17 cellular contexts compared by ENCODE assay signal in the genomic region with DNA sequence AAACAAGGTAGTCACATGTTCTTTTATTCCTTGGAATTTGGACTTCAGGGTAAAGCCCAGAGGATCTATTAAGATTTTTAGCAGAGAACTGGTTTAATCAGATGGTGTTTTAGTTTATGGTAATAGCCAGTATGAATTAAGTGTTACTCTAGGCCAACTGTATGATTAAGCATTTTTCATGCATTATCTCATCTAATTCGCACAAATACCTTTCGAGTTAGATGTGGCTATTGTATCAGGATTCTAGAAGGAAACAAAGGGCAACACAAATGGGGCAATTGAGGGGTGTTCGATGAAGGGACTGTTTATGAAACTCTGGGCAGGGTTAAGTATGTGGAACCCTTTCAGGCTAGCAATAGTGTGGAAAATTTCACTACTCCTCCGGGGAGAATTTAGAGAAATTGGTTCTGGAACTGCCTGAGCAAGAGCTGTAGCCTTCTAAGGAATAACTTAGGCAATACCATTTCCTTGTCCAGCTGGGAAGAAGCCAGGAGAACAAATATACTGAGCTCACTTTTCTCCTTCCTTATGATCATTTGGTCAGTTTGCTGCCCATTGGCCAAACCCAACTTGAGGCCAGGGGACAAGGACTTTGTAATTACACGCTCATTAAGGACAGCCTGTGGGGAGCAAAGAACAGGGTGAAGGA.
A peak's percentile ranks its signal among the peaks of the same experiment; 100 is the strongest.
DNase-seq lines count a peak whose midpoint lies in the region; ATAC-seq and TF ChIP-seq lines count a peak whose summit lies in the region.
"Had no signal": no experiment of that assay in that cellular context is flagged by ENCODE, and none has a peak within 500 bp of the region (broad histone marks: within the 10 kb centered on the region; RNA-seq: fewer than 3 reads in every experiment).

No MANE protein-coding gene starts in this region.

- no peaks in the 10 kb centered on the region for H3K79me2 ChIP-seq in OCI-LY7 (ENCODE audit: insufficient read depth, low read depth, low read length)

- H3K36me3 ChIP-seq in A673 (ENCODE audit: insufficient read depth, low read length, poor library complexity, severe bottlenecking) (no peaks in the 10 kb centered on the region), OCI-LY7 (ENCODE audit: insufficient read depth, low read length) (0 out of 2 replicates have a peak, but pooled peaks cover 4% of the 10 kb centered on the region)
- H3K36me3 ChIP-seq: esophagus squamous epithelium, prostate gland, vagina had no signal

- no peaks in the 10 kb centered on the region for H3K9me2 ChIP-seq in OCI-LY7 (ENCODE audit: insufficient read depth, low read length)

- ATAC-seq in left cardiac atrium = peak; percentile 59 to 89
- no peak for ATAC-seq in activated CD4-positive, CD25-positive, alpha-beta regulatory T cell treated with anti-CD3 and anti-CD28 coated beads, Interleukin-2, amount 50 U/mL, for 24 hours
- ATAC-seq in esophagus mucosa = no peak

- POLR2A ChIA-PET in A673 (lab: Charles Lee; ENCODE audit: low non-redundant PET) = no interaction called here
- POLR2A ChIA-PET in OCI-LY7 (lab: Charles Lee) = interaction anchor here (0.6 to 2.2 kb wide), 7 partner anchors 12 to 966 kb away, joined by 3 to 6 read pairs (median 3); no protein-coding TSS in a partner anchor

- H3K4me1 ChIP-seq in A673 (ENCODE audit: insufficient read depth, low read length, poor library complexity, severe bottlenecking) = peaks cover 7% of the 10 kb centered on the region
- H3K4me1 ChIP-seq in OCI-LY7 (ENCODE audit: insufficient read depth, low read length, poor library complexity, severe bottlenecking) = no peaks in the 10 kb centered on the region
- H3K4me1 ChIP-seq: esophagus squamous epithelium, prostate gland, vagina had no signal

- DNase-seq in GM04504 (ENCODE audit: low read depth) = peak; percentile 37
- peak; percentile 68 for DNase-seq in astrocyte of the spinal cord (ENCODE audit: low read depth, low spot score)
- DNase-seq in left cardiac atrium = no peak
- peak; percentile 77 for DNase-seq in stromal cell of bone marrow (ENCODE audit: low read depth)
- DNase-seq in A673 (ENCODE audit: low spot score) = no peak
- no peak for DNase-seq in OCI-LY7 (ENCODE audit: low spot score)
- DNase-seq: activated naive CD4-positive, alpha-beta T cell treated with anti-CD3 and anti-CD28 coated beads, Interleukin-2, amount 10 ng/mL, durations not matched to agents 7 days and 5 days; CD4-positive, alpha-beta memory T cell; esophagus squamous epithelium; H7; NK-92 treated with Interleukin-12 subunit alpha and Interleukin-12 subunit beta, amount 100 ng/mL, for 24 hours; stimulated activated CD4-positive, alpha-beta T cell treated with anti-CD3 and anti-CD28 coated beads, Interleukin-2, amount 100 ng/mL, for 48 hours had no signal

- H3K27ac ChIP-seq in A673 (ENCODE audit: low read depth, low read length, poor library complexity, severe bottlenecking) = no peak overlapping the region
- H3K27ac ChIP-seq in OCI-LY7 (ENCODE audit: low read depth, low read length, poor library complexity, severe bottlenecking) = no peak overlapping the region
- H3K27ac ChIP-seq: esophagus squamous epithelium, prostate gland, vagina, VCaP had no signal

- H2AFZ ChIP-seq in OCI-LY7 (ENCODE audit: low read length) = no peak overlapping the region

- no peaks in the 10 kb centered on the region for H3K27me3 ChIP-seq in A673 (replicated peaks; ENCODE audit: insufficient read depth, low read depth, low read length, poor library complexity)
- H3K27me3 ChIP-seq: esophagus squamous epithelium, vagina had no signal

- H3K4me3 ChIP-seq in astrocyte of the spinal cord (ENCODE audit: low read depth, low read length) (no peak overlapping the region), A673 (ENCODE audit: low read depth, low read length, poor library complexity, severe bottlenecking) (no peak overlapping the region), OCI-LY7 (ENCODE audit: low read depth, low read length, poor library complexity, severe bottlenecking) (no peak overlapping the region)
- H3K4me3 ChIP-seq: esophagus squamous epithelium, prostate gland, vagina had no signal

- H3K4me2 ChIP-seq in OCI-LY7 (ENCODE audit: low read length) = no peak overlapping the region

- CTCF ChIA-PET in A673 (lab: Charles Lee) = no interaction called here
- CTCF ChIA-PET in OCI-LY7 (lab: Charles Lee; ENCODE audit: unreplicated experiment) = no interaction called here

- in situ Hi-C loops in astrocyte of the spinal cord (cut with HindIII; ENCODE audit: low sequenced_read_pairs) = no loop called here

- no peaks in the 10 kb centered on the region for H3K9me3 ChIP-seq in A673 (ENCODE audit: low read depth, low read length, poor library complexity, severe bottlenecking)
- no peaks in the 10 kb centered on the region for H3K9me3 ChIP-seq in OCI-LY7 (ENCODE audit: low read length)
- H3K9me3 ChIP-seq: esophagus squamous epithelium, prostate gland, vagina had no signal

- no TSS peak for BruUV-seq in A673 (replicated peaks; lab: Mats Ljungman, UMichigan)
- no TSS peak for BruUV-seq in OCI-LY7 (replicated peaks; lab: Mats Ljungman, UMichigan)

- no peaks in the 10 kb centered on the region for H4K20me1 ChIP-seq in OCI-LY7 (ENCODE audit: insufficient read depth, low read length)

- TF ChIP-seq CTCF in astrocyte of the spinal cord (IDR thresholded peaks at IDR 0.05; ENCODE audit: low read depth, low read length) (no peak), A673 (conservative IDR thresholded peaks at IDR 0.05; ENCODE audit: low read depth, low read length) (no peak), OCI-LY7 (conservative IDR thresholded peaks at IDR 0.05; ENCODE audit: low read length) (no peak)

- intact Hi-C loops in left cardiac atrium (cut with DNase I) (no loop called here), A673 (cut with micrococcal nuclease; ENCODE audit: unreplicated experiment) (no loop called here), OCI-LY7 (cut with micrococcal nuclease; ENCODE audit: unreplicated experiment) (no loop called here)

Comparison
In these comparisons a context has a peak if more than half of its experiments do, and no peak if none do; other contexts are left out.
1. DNase-seq: peak in GM04504 (single experiment), astrocyte of the spinal cord (single experiment) and stromal cell of bone marrow (single experiment); none in left cardiac atrium (single experiment), A673 (single experiment) and OCI-LY7 (single experiment).
2. ATAC-seq: peak in left cardiac atrium (2 of 2); none in activated CD4-positive, CD25-positive, alpha-beta regulatory T cell treated with anti-CD3 and anti-CD28 coated beads, Interleukin-2, amount 50 U/mL, for 24 hours (0 of 2) and esophagus mucosa (single experiment).